16 cellular contexts compared by ENCODE assay signal in genomic region chr12:6833189-6833890, GRCh38. TPM values are rescaled to one million over a fixed set of nuclear protein-coding genes. Genes with fewer than 3 reads are reported as not detected.
"Had no signal": no experiment of that assay in that cellular context is flagged by ENCODE, and none has a peak within 500 bp of the region (broad histone marks: within the 10 kb centered on the region; RNA-seq: fewer than 3 reads in every experiment).

No MANE protein-coding gene starts in this region.

- H3K27ac ChIP-seq: breast epithelium, esophagus squamous epithelium, thyroid gland had no signal

- H3K36me3 Mint-ChIP-seq: activated naive CD4-positive, alpha-beta T cell treated with anti-CD3 and anti-CD28 coated beads, Interleukin-2, amount 50 U/mL, for 72 hours; memory B cell had no signal

- H3K36me3 ChIP-seq: breast epithelium had no signal

- H3K27ac Mint-ChIP-seq: activated T-cell treated with anti-CD3 and anti-CD28 coated beads, Interleukin-2, amount 50 U/mL, for 72 hours; dendritic cell treated with granulocyte-macrophage colony-stimulating factor and Interleukin-4, amounts not matched to agents 40 ng/mL and 50 ng/mL, for 4 days; memory B cell had no signal

- H3K4me3 ChIP-seq: adrenal gland, breast epithelium, esophagus squamous epithelium, thyroid gland had no signal

- H3K27me3 ChIP-seq: adrenal gland, breast epithelium, thyroid gland had no signal

- DNase-seq: activated CD4-positive, alpha-beta T cell treated with anti-CD3 and anti-CD28 coated beads for 1 hour; activated CD4-positive, alpha-beta T cell treated with anti-CD3 and anti-CD28 coated beads, Interleukin-2, amount 50 U/mL, for 4 hours; activated effector memory CD4-positive, alpha-beta T cell treated with anti-CD3 and anti-CD28 coated beads, Interleukin-2, amount 50 U/mL, for 16 hours; activated T-cell treated with anti-CD3 and anti-CD28 coated beads, Interleukin-2, amount 50 U/mL, for 72 hours; adrenal gland; effector CD8-positive, alpha-beta T cell; esophagus squamous epithelium; hypothalamus; naive thymus-derived CD4-positive, alpha-beta T cell; stimulated activated CD8-positive, alpha-beta memory T cell treated with anti-CD3 and anti-CD28 coated beads, Interleukin-4, amount 100 ng/mL, for 48 hours; stimulated activated naive CD4-positive, alpha-beta T cell; thyroid gland had no signal

- H3K4me3 Mint-ChIP-seq: activated T-cell treated with anti-CD3 and anti-CD28 coated beads, Interleukin-2, amount 50 U/mL, for 72 hours; dendritic cell treated with granulocyte-macrophage colony-stimulating factor and Interleukin-4, amounts not matched to agents 40 ng/mL and 50 ng/mL, for 4 days; memory B cell; naive thymus-derived CD4-positive, alpha-beta T cell had no signal

- H3K9me3 ChIP-seq: adrenal gland, breast epithelium, esophagus squamous epithelium, thyroid gland had no signal

- ATAC-seq: activated T-cell treated with anti-CD3 and anti-CD28 coated beads, Interleukin-2, amount 50 U/mL, for 72 hours; naive thymus-derived CD4-positive, alpha-beta T cell had no signal

- H3K9me3 Mint-ChIP-seq: activated naive CD4-positive, alpha-beta T cell treated with anti-CD3 and anti-CD28 coated beads, Interleukin-2, amount 50 U/mL, for 72 hours; activated T-cell treated with anti-CD3 and anti-CD28 coated beads, Interleukin-2, amount 50 U/mL, for 72 hours; dendritic cell treated with granulocyte-macrophage colony-stimulating factor and Interleukin-4, amounts not matched to agents 40 ng/mL and 50 ng/mL, for 4 days; memory B cell; naive thymus-derived CD4-positive, alpha-beta T cell had no signal

RNA-seq across cellular contexts. Expression of gene GPR162, which starts 11.7 kb away (rescaled TPM):
- polyA plus RNA-seq: naive thymus-derived CD4-positive, alpha-beta T cell had no signal
